ENCODE assay signal across 22 cellular contexts in genomic region chr7:5666361-5666760, GRCh38.
DNase-seq lines count a peak whose midpoint lies in the region; ATAC-seq and TF ChIP-seq lines count a peak whose summit lies in the region.
"Had no signal": no experiment of that assay in that cellular context is flagged by ENCODE, and none has a peak within 500 bp of the region (broad histone marks: within the 10 kb centered on the region; RNA-seq: fewer than 3 reads in every experiment).

No MANE protein-coding gene starts in this region.

- CTCF ChIA-PET in RWPE1 (lab: Yijun Ruan, JAX), result interaction anchor here (3.0 kb wide), 1 partner anchor 171 kb away, joined by 32 read pairs; no protein-coding TSS in a partner anchor

- intact Hi-C loops in posterior vena cava (cut with DNase I), result loop anchor here in 1 of 2 donors (5.0 kb wide), 2 partner anchors 36 to 169 kb away; no protein-coding TSS in a partner anchor

- H3K27ac ChIP-seq in RWPE1, result peak overlapping the region; percentile 36
- H3K27ac ChIP-seq: C4-2B, left ventricle myocardium inferior, Peyer's patch, SJCRH30, upper lobe of right lung had no signal

- no peak for ATAC-seq in GM21423 (IDR thresholded peaks at IDR 0.05; ENCODE audit: unreplicated experiment)
- ATAC-seq: naive thymus-derived CD4-positive, alpha-beta T cell; right cardiac atrium; upper lobe of right lung had no signal

- DNase-seq in HT-29 (ENCODE audit: low spot score) (peak; percentile 74), RWPE1 (ENCODE audit: low spot score) (no peak), islet precursor cell (peak; percentile 62), posterior vena cava (ENCODE audit: low spot score) (peak; percentile 19), NCI-H2107 treated with DMSO at 0.1 percent for 48 hours (lab: John Stamatoyannopoulos, UW; ENCODE audit: unreplicated experiment) (no peak), activated gamma-delta T cell (lab: John Stamatoyannopoulos, UW) (no peak)
- DNase-seq: activated CD4-positive, alpha-beta memory T cell treated with anti-CD3 and anti-CD28 coated beads for 36 hours; activated CD4-positive, CD25-positive, alpha-beta regulatory T cell; activated CD8-positive, alpha-beta memory T cell treated with anti-CD3 and anti-CD28 coated beads, Interleukin-2, amount 50 U/mL, for 48 hours; Calu3; DMS79 treated with DMSO at 0.1 percent for 48 hours; IMR-90; left ventricle myocardium inferior; naive thymus-derived CD4-positive, alpha-beta T cell; NCI-H187; Peyer's patch; right cardiac atrium; SJCRH30; spleen; upper lobe of right lung had no signal

- POLR2A ChIA-PET in RWPE1 (lab: Yijun Ruan, JAX; ENCODE audit: low non-redundant PET), result no interaction called here

- TF ChIP-seq CTCF in RWPE1 (conservative IDR thresholded peaks at IDR 0.05; ENCODE audit: low read depth), result no peak

Comparison
In these comparisons a context has a peak if more than half of its experiments do, and no peak if none do; other contexts are left out.
1. DNase-seq: peak in HT-29 (single experiment), islet precursor cell (single experiment) and posterior vena cava (single experiment); none in RWPE1 (single experiment), NCI-H2107 treated with DMSO at 0.1 percent for 48 hours (single experiment) and activated gamma-delta T cell (single experiment).